Comparison of ENCODE assay signal across 10 cellular contexts in genomic region chr21:25997788-25998611, GRCh38.
DNase-seq lines count a peak whose midpoint lies in the region; ATAC-seq and TF ChIP-seq lines count a peak whose summit lies in the region.
"Had no signal": no experiment of that assay in that cellular context is flagged by ENCODE, and none has a peak within 500 bp of the region (broad histone marks: within the 10 kb centered on the region; RNA-seq: fewer than 3 reads in every experiment).

No MANE protein-coding gene starts in this region.

- dilution Hi-C loops in mammary epithelial cell (cut with HindIII; ENCODE audit: low sequenced_read_pairs) = no loop called here

- H2AFZ ChIP-seq in mammary epithelial cell (ENCODE audit: low read depth, low read length) = no peak overlapping the region

- peaks cover 2% of the 10 kb centered on the region for H4K20me1 ChIP-seq in mammary epithelial cell (ENCODE audit: insufficient read depth, low read length)

- H3K27ac ChIP-seq in mammary epithelial cell (ENCODE audit: insufficient read depth, low read depth, low read length) (no peak overlapping the region), lung (ENCODE audit: low read depth in 1 of 2, low read length in 1 of 2) (no peak overlapping the region), tibial nerve (peak overlapping the region in 2 of 4 donors; percentile 38 to 45)
- H3K27ac ChIP-seq: vagina had no signal

- in situ Hi-C loops in mammary epithelial cell (cut with MboI; ENCODE audit: low sequenced_read_pairs in 2 of 2) = no loop called here

- peaks cover 11% of the 10 kb centered on the region for H3K36me3 ChIP-seq in mammary epithelial cell (ENCODE audit: insufficient read depth, low read length)
- H3K36me3 ChIP-seq in lung (ENCODE audit: control insufficient read depth in 2 of 2, insufficient read depth in 2 of 2, low read length in 2 of 2) = peaks cover 0 to 11% of the 10 kb centered on the region in 2 donors
- peaks cover 0 to 11% (median 0%) of the 10 kb centered on the region in 3 donors for H3K36me3 ChIP-seq in tibial nerve
- H3K36me3 ChIP-seq: vagina had no signal

- ATAC-seq in lung (ENCODE audit: insufficient read depth, low FRiP score) (peak; percentile 34), HG02798 (IDR thresholded peaks at IDR 0.05; ENCODE audit: poor library complexity, unreplicated experiment) (no peak), GM21737 (IDR thresholded peaks at IDR 0.05; ENCODE audit: unreplicated experiment) (no peak)
- ATAC-seq: CD8-positive, alpha-beta T cell had no signal

- peaks cover 3% of the 10 kb centered on the region for H3K4me1 ChIP-seq in mammary epithelial cell (ENCODE audit: insufficient read depth, low read length)
- peaks cover 0 to 6% of the 10 kb centered on the region in 2 donors for H3K4me1 ChIP-seq in lung (ENCODE audit: control insufficient read depth in 2 of 2, insufficient read depth in 2 of 2, low read length in 2 of 2)
- peaks cover 0 to 16% (median 4%) of the 10 kb centered on the region in 4 donors for H3K4me1 ChIP-seq in tibial nerve
- H3K4me1 ChIP-seq: vagina had no signal

- no peak for TF ChIP-seq POLR2A in tibial nerve (IDR thresholded peaks at IDR 0.05)

- peak; percentile 98 for DNase-seq in DMS153 (lab: John Stamatoyannopoulos, UW)
- peak; percentile 85 to 92 for DNase-seq in NCI-H2081 (lab: John Stamatoyannopoulos, UW)
- peak; percentile 83 for DNase-seq in mammary epithelial cell
- DNase-seq in lung (ENCODE audit: low spot score) = no peak
- DNase-seq in occipital lobe (lab: John Stamatoyannopoulos, UW) = no peak
- no peak for DNase-seq in tibial nerve (ENCODE audit: low spot score in 2 of 2)
- DNase-seq: CD8-positive, alpha-beta T cell had no signal

- H3K9me3 ChIP-seq in mammary epithelial cell (replicated peaks; ENCODE audit: insufficient read depth, low read length) (no peaks in the 10 kb centered on the region), lung (ENCODE audit: control insufficient read depth in 2 of 2, insufficient read depth in 1 of 2, low read length in 1 of 2) (no peaks in the 10 kb centered on the region), tibial nerve (no peaks in the 10 kb centered on the region)
- H3K9me3 ChIP-seq: vagina had no signal

- TF ChIP-seq CTCF in mammary epithelial cell (conservative IDR thresholded peaks at IDR 0.05 in 1 of 2, IDR thresholded peaks at IDR 0.05 in 1 of 2; ENCODE audit: extremely low read depth in 1 of 2, insufficient read depth in 1 of 2, low read depth in 1 of 2, low read length in 2 of 2) (no peak), lung (IDR thresholded peaks at IDR 0.05; ENCODE audit: control extremely low read depth, extremely low read depth) (no peak), tibial nerve (IDR thresholded peaks at IDR 0.05) (no peak)

- H3K4me2 ChIP-seq in mammary epithelial cell (ENCODE audit: insufficient read depth, low read depth, low read length) = no peak overlapping the region

- peaks cover 52% of the 10 kb centered on the region for H3K79me2 ChIP-seq in mammary epithelial cell (ENCODE audit: insufficient read depth, low read length)

- BruUV-seq in mammary epithelial cell (replicated peaks; lab: Mats Ljungman, UMichigan) = no TSS peak

- CTCF ChIA-PET in mammary epithelial cell (lab: Charles Lee; ENCODE audit: low non-redundant PET) = no interaction called here

- H3K4me3 ChIP-seq in mammary epithelial cell (replicated peaks in 1 of 3; ENCODE audit: insufficient read depth in 1 of 3, low read depth in 2 of 3, low read length in 3 of 3) = no peak overlapping the region
- H3K4me3 ChIP-seq in lung = no peak overlapping the region
- H3K4me3 ChIP-seq in tibial nerve = no peak overlapping the region
- H3K4me3 ChIP-seq: vagina had no signal

- TF ChIP-seq EP300 in tibial nerve (IDR thresholded peaks at IDR 0.05) = peak in 1 of 2 donors; percentile 7

- 27% methylated on average over 4 of the region's 4 CpGs for WGBS in mammary epithelial cell (ENCODE audit: low coverage, missing lambda C conversion rate)
- WGBS in lung, 2 donors = 60 to 78% methylated on average over 4 of the region's 4 CpGs
- WGBS in tibial nerve, 2 donors = 43 to 47% methylated on average over 4 of the region's 4 CpGs

- intact Hi-C loops in mammary epithelial cell (cut with micrococcal nuclease) = no loop called here

- no peak overlapping the region for H3K9ac ChIP-seq in mammary epithelial cell (ENCODE audit: insufficient read depth, low read length)

- no peaks in the 10 kb centered on the region for H3K27me3 ChIP-seq in mammary epithelial cell (ENCODE audit: insufficient read depth, low read length)
- H3K27me3 ChIP-seq in lung (ENCODE audit: control insufficient read depth, insufficient read depth) = no peaks in the 10 kb centered on the region
- H3K27me3 ChIP-seq in tibial nerve = no peaks in the 10 kb centered on the region
- H3K27me3 ChIP-seq: vagina had no signal

Comparison
In these comparisons a context has a peak if more than half of its experiments do, and no peak if none do; other contexts are left out.
1. DNase-seq: peak in DMS153 (single experiment), NCI-H2081 (2 of 2) and mammary epithelial cell (single experiment); none in lung (single experiment), occipital lobe (single experiment) and tibial nerve (0 of 2).